ENCODE assay signal across 9 cellular contexts in genomic region chr17:37506678-37507077, GRCh38. TPM values are rescaled to one million over a fixed set of nuclear protein-coding genes. Genes with fewer than 3 reads are reported as not detected.
DNase-seq lines count a peak whose midpoint lies in the region; ATAC-seq, FAIRE-seq and TF ChIP-seq lines count a peak whose summit lies in the region.
"Had no signal": no experiment of that assay in that cellular context is flagged by ENCODE, and none has a peak within 500 bp of the region (broad histone marks: within the 10 kb centered on the region; RNA-seq: fewer than 3 reads in every experiment).

No MANE protein-coding gene starts in this region.

- no peaks in the 10 kb centered on the region for H3K9me3 ChIP-seq in DOHH2 (ENCODE audit: control insufficient read depth, insufficient read depth, low read length)
- H3K9me3 ChIP-seq in cardiac muscle cell (ENCODE audit: low read depth), result no peaks in the 10 kb centered on the region

- TF ChIP-seq CTCF in DOHH2 (IDR thresholded peaks at IDR 0.05; ENCODE audit: low read depth, low read length, poor library complexity, severe bottlenecking), result peak; percentile 25
- TF ChIP-seq CTCF in KMS-11 (conservative IDR thresholded peaks at IDR 0.05; ENCODE audit: low read depth, low read length), result peak; percentile 71
- peak; percentile 73 for TF ChIP-seq CTCF in VCaP (conservative IDR thresholded peaks at IDR 0.05)
- TF ChIP-seq CTCF in cardiac muscle cell (IDR thresholded peaks at IDR 0.05; ENCODE audit: low read depth, low read length), result peak; percentile 59

- FAIRE-seq in frontal cortex (lab: Jason Lieb, UNC), result no peak

- H3K79me2 ChIP-seq in DOHH2 (ENCODE audit: control insufficient read depth, low read length) (peaks cover 30% of the 10 kb centered on the region), KMS-11 (ENCODE audit: insufficient read depth, low read depth) (no peaks in the 10 kb centered on the region; the same call in 1 of the 2 replicates)

- H4K20me1 ChIP-seq in DOHH2 (ENCODE audit: control insufficient read depth, insufficient read depth, low read depth, low read length), result no peaks in the 10 kb centered on the region; the same call in 1 of the 2 replicates
- H4K20me1 ChIP-seq in KMS-11 (ENCODE audit: insufficient read depth), result no peaks in the 10 kb centered on the region

- no peaks in the 10 kb centered on the region for H3K9me2 ChIP-seq in DOHH2 (replicated peaks; ENCODE audit: control insufficient read depth, low read length)

- no peaks in the 10 kb centered on the region for H3K4me1 ChIP-seq in DOHH2 (ENCODE audit: control insufficient read depth, low read length)
- H3K4me1 ChIP-seq in KMS-11 (ENCODE audit: low read depth, poor library complexity, severe bottlenecking), result peaks cover 10% of the 10 kb centered on the region
- H3K4me1 ChIP-seq in cardiac muscle cell (ENCODE audit: low read depth), result no peaks in the 10 kb centered on the region

- no peak overlapping the region for H3K4me3 ChIP-seq in DOHH2 (ENCODE audit: low read length)
- H3K4me3 ChIP-seq in KMS-11 (IDR thresholded peaks at IDR 0.05; ENCODE audit: insufficient read depth, low read depth, low read length), result no peak overlapping the region
- H3K4me3 ChIP-seq in cardiac muscle cell, result no peak overlapping the region
- H3K4me3 ChIP-seq: SK-N-MC had no signal

- peaks cover 21% of the 10 kb centered on the region for H3K4me1 Mint-ChIP-seq in stimulated activated naive CD8-positive, alpha-beta T cell treated with anti-CD3 and anti-CD28 coated beads, Interleukin-15, amount 100 ng/mL, for 72 hours

- H3K4me3 Mint-ChIP-seq in stimulated activated naive CD8-positive, alpha-beta T cell treated with anti-CD3 and anti-CD28 coated beads, Interleukin-15, amount 100 ng/mL, for 72 hours, result no peak overlapping the region

- H3K27ac Mint-ChIP-seq in stimulated activated naive CD8-positive, alpha-beta T cell treated with anti-CD3 and anti-CD28 coated beads, Interleukin-15, amount 100 ng/mL, for 72 hours, result peak overlapping the region; percentile 61 to 80

- H3K9me3 Mint-ChIP-seq in stimulated activated naive CD8-positive, alpha-beta T cell treated with anti-CD3 and anti-CD28 coated beads, Interleukin-15, amount 100 ng/mL, for 72 hours, result no peaks in the 10 kb centered on the region

- H3K9ac ChIP-seq in KMS-11, result no peak overlapping the region

- H3K27me3 ChIP-seq in DOHH2 (ENCODE audit: control insufficient read depth, low read length) (no peaks in the 10 kb centered on the region), KMS-11 (ENCODE audit: insufficient read depth, low read depth) (no peaks in the 10 kb centered on the region), cardiac muscle cell (no peaks in the 10 kb centered on the region)

- H2AFZ ChIP-seq in KMS-11 (ENCODE audit: low read depth), result no peak overlapping the region

- no peaks in the 10 kb centered on the region for H3F3A ChIP-seq in DOHH2 (ENCODE audit: control insufficient read depth, insufficient read depth)

- H3K4me2 ChIP-seq in DOHH2 (ENCODE audit: low read length) (no peak overlapping the region), KMS-11 (no peak overlapping the region)

- DNase-seq in cardiac muscle cell (ENCODE audit: low read depth in 1 of 2, low spot score in 1 of 2) (peak; percentile 32 to 40), frontal cortex (ENCODE audit: low spot score in 2 of 2) (no peak)
- DNase-seq in stimulated activated naive CD8-positive, alpha-beta T cell treated with anti-CD3 and anti-CD28 coated beads, Interleukin-15, amount 100 ng/mL, for 72 hours, result peak; percentile 22 to 27

- H3K36me3 ChIP-seq in DOHH2 (ENCODE audit: control insufficient read depth, low read length) (no peaks in the 10 kb centered on the region), KMS-11 (ENCODE audit: insufficient read depth) (no peaks in the 10 kb centered on the region), cardiac muscle cell (no peaks in the 10 kb centered on the region)

- H3K27ac ChIP-seq in DOHH2 (ENCODE audit: low read depth, low read length) (no peak overlapping the region), KMS-11 (no peak overlapping the region), VCaP (0 out of 2 replicates have a peak overlapping the region, but pooled peaks have one; percentile 3), cardiac muscle cell (peak overlapping the region; percentile 34)
- H3K27ac ChIP-seq: SK-N-MC had no signal

- peak; percentile 76 for ATAC-seq in stimulated activated naive CD8-positive, alpha-beta T cell treated with anti-CD3 and anti-CD28 coated beads, Interleukin-15, amount 100 ng/mL, for 72 hours
- ATAC-seq in HG03442 (IDR thresholded peaks at IDR 0.05; ENCODE audit: unreplicated experiment) (no peak), GM18861 (IDR thresholded peaks at IDR 0.05; ENCODE audit: unreplicated experiment) (no peak)

- H3K27me3 Mint-ChIP-seq in stimulated activated naive CD8-positive, alpha-beta T cell treated with anti-CD3 and anti-CD28 coated beads, Interleukin-15, amount 100 ng/mL, for 72 hours, result no peaks in the 10 kb centered on the region

RNA-seq across cellular contexts. Expression of gene DUSP14, which starts 17.0 kb away (rescaled TPM):
- total RNA-seq in cardiac muscle cell, result 23.0 and 40.4 TPM in 2 replicates
- 29.7 and 39.0 TPM in 2 replicates for polyA plus RNA-seq in cardiac muscle cell
- 15.1 TPM for total RNA-seq in frontal cortex

Comparison
In these comparisons a context has a peak if more than half of its experiments do, and no peak if none do; other contexts are left out.
1. H3K27ac ChIP-seq: peak in VCaP (single experiment) and cardiac muscle cell (single experiment); none in DOHH2 (single experiment) and KMS-11 (single experiment).
2. DNase-seq: peak in cardiac muscle cell (2 of 2) and stimulated activated naive CD8-positive, alpha-beta T cell treated with anti-CD3 and anti-CD28 coated beads, Interleukin-15, amount 100 ng/mL, for 72 hours (2 of 2); none in frontal cortex (0 of 2).
3. Peak in every context shown above with its lines, with median percentiles within 50 percentile points of each other: CTCF ChIP-seq.